36 cellular contexts compared by ENCODE assay signal in genomic region chr7:142085428-142085827, GRCh38. TPM values are rescaled to one million over a fixed set of nuclear protein-coding genes. Genes with fewer than 3 reads are reported as not detected.
"Had no signal": no experiment of that assay in that cellular context is flagged by ENCODE, and none has a peak within 500 bp of the region (broad histone marks: within the 10 kb centered on the region; RNA-seq: fewer than 3 reads in every experiment).

No MANE protein-coding gene starts in this region.

- H3K27ac Mint-ChIP-seq: activated B cell treated with CpG ODN at 0.5 μM for 24 hours; activated CD4-positive, alpha-beta memory T cell treated with anti-CD3 and anti-CD28 coated beads for 36 hours; activated CD4-positive, alpha-beta T cell treated with anti-CD3 and anti-CD28 coated beads, Interleukin-2, amount 10 ng/mL, durations not matched to agents 24 days and 14 days; activated CD8-positive, alpha-beta T cell treated with anti-CD3 and anti-CD28 coated beads for 36 hours; activated naive CD4-positive, alpha-beta T cell treated with anti-CD3 and anti-CD28 coated beads for 36 hours; activated naive CD4-positive, alpha-beta T cell treated with anti-CD3 and anti-CD28 coated beads, Interleukin-2, amount 50 U/mL, for 72 hours; activated naive CD8-positive, alpha-beta T cell treated with anti-CD3 and anti-CD28 coated beads for 36 hours; activated T-cell treated with anti-CD3 and anti-CD28 coated beads, Interleukin-2, amount 50 U/mL, for 72 hours; activated T-helper 1 cell treated with anti-CD3 and anti-CD28 coated beads, Interleukin-12 subunit alpha, Interleukin-12 subunit beta, Interleukin-2, Interleukin-4 antibody, amounts not matched to agents 30 ng/mL and 10 ng/mL and 1 ng/mL, durations not matched to agents 14 hours and 24 hours and 36 hours; activated T-helper 17 cell treated with anti-CD3 and anti-CD28 coated beads, Interleukin-2, amount 50 U/mL, for 72 hours; T-helper 1 cell treated with Interleukin-12 subunit alpha and Interleukin-12 subunit beta and Interleukin-4 antibody, amounts not matched to agents 30 μg/mL and 1 μg/mL, for 36 hours; T-helper 2 cell treated with Interferon-gamma antibody and Interleukin-4, amounts not matched to agents 5 μg/mL and 100 μg/mL, for 36 hours had no signal

- H3K27me3 Mint-ChIP-seq: activated B cell treated with CpG ODN at 0.5 μM for 24 hours; activated CD4-positive, alpha-beta T cell treated with anti-CD3 and anti-CD28 coated beads, Interleukin-2, amount 10 ng/mL, durations not matched to agents 24 days and 14 days; activated CD8-positive, alpha-beta T cell treated with anti-CD3 and anti-CD28 coated beads for 36 hours; activated naive CD8-positive, alpha-beta T cell treated with anti-CD3 and anti-CD28 coated beads for 36 hours had no signal

- H3K4me1 Mint-ChIP-seq: activated B cell treated with CpG ODN at 0.5 μM for 24 hours; activated CD4-positive, alpha-beta T cell treated with anti-CD3 and anti-CD28 coated beads, Interleukin-2, amount 10 ng/mL, durations not matched to agents 24 days and 14 days; activated naive CD8-positive, alpha-beta T cell treated with anti-CD3 and anti-CD28 coated beads for 36 hours; activated T-helper 17 cell treated with anti-CD3 and anti-CD28 coated beads, Interleukin-2, amount 50 U/mL, for 72 hours had no signal

- H3K36me3 Mint-ChIP-seq: activated CD4-positive, alpha-beta memory T cell treated with anti-CD3 and anti-CD28 coated beads for 36 hours; activated naive CD4-positive, alpha-beta T cell treated with anti-CD3 and anti-CD28 coated beads, Interleukin-2, amount 50 U/mL, for 72 hours; activated naive CD8-positive, alpha-beta T cell treated with anti-CD3 and anti-CD28 coated beads for 36 hours had no signal

- H3K4me3 Mint-ChIP-seq: activated B cell treated with CpG ODN at 0.5 μM for 24 hours; activated CD4-positive, alpha-beta memory T cell treated with anti-CD3 and anti-CD28 coated beads for 36 hours; activated CD4-positive, alpha-beta T cell treated with anti-CD3 and anti-CD28 coated beads, Interleukin-2, amount 10 ng/mL, durations not matched to agents 24 days and 14 days; activated CD8-positive, alpha-beta T cell treated with anti-CD3 and anti-CD28 coated beads for 36 hours; activated naive CD4-positive, alpha-beta T cell treated with anti-CD3 and anti-CD28 coated beads for 36 hours; activated naive CD8-positive, alpha-beta T cell treated with anti-CD3 and anti-CD28 coated beads for 36 hours; activated T-cell treated with anti-CD3 and anti-CD28 coated beads, Interleukin-2, amount 50 U/mL, for 4 hours; activated T-cell treated with anti-CD3 and anti-CD28 coated beads, Interleukin-2, amount 50 U/mL, for 72 hours; activated T-helper 1 cell treated with anti-CD3 and anti-CD28 coated beads, Interleukin-12 subunit alpha, Interleukin-12 subunit beta, Interleukin-2, Interleukin-4 antibody, amounts not matched to agents 30 ng/mL and 10 ng/mL and 1 ng/mL, durations not matched to agents 14 hours and 24 hours and 36 hours; activated T-helper 17 cell treated with anti-CD3 and anti-CD28 coated beads, Interleukin-2, amount 50 U/mL, for 72 hours; T-helper 1 cell treated with Interleukin-12 subunit alpha and Interleukin-12 subunit beta and Interleukin-4 antibody, amounts not matched to agents 30 μg/mL and 1 μg/mL, for 36 hours; T-helper 2 cell treated with Interferon-gamma antibody and Interleukin-4, amounts not matched to agents 5 μg/mL and 100 μg/mL, for 36 hours had no signal

- H3K9me3 Mint-ChIP-seq: activated B cell treated with CpG ODN at 0.5 μM for 24 hours; activated CD4-positive, alpha-beta memory T cell treated with anti-CD3 and anti-CD28 coated beads for 36 hours; activated CD4-positive, alpha-beta T cell treated with anti-CD3 and anti-CD28 coated beads, Interleukin-2, amount 10 ng/mL, durations not matched to agents 24 days and 14 days; activated CD8-positive, alpha-beta T cell treated with anti-CD3 and anti-CD28 coated beads for 36 hours; activated naive CD4-positive, alpha-beta T cell treated with anti-CD3 and anti-CD28 coated beads for 36 hours; activated naive CD4-positive, alpha-beta T cell treated with anti-CD3 and anti-CD28 coated beads, Interleukin-2, amount 50 U/mL, for 72 hours; activated naive CD8-positive, alpha-beta T cell treated with anti-CD3 and anti-CD28 coated beads for 36 hours; activated T-cell treated with anti-CD3 and anti-CD28 coated beads, Interleukin-2, amount 50 U/mL, for 4 hours; activated T-helper 1 cell treated with anti-CD3 and anti-CD28 coated beads, Interleukin-12 subunit alpha, Interleukin-12 subunit beta, Interleukin-2, Interleukin-4 antibody, amounts not matched to agents 30 ng/mL and 10 ng/mL and 1 ng/mL, durations not matched to agents 14 hours and 24 hours and 36 hours; activated T-helper 17 cell treated with anti-CD3 and anti-CD28 coated beads, Interleukin-2, amount 50 U/mL, for 72 hours; T-helper 1 cell treated with Interleukin-12 subunit alpha and Interleukin-12 subunit beta and Interleukin-4 antibody, amounts not matched to agents 30 μg/mL and 1 μg/mL, for 36 hours; T-helper 2 cell treated with Interferon-gamma antibody and Interleukin-4, amounts not matched to agents 5 μg/mL and 100 μg/mL, for 36 hours had no signal

- ATAC-seq: activated CD8-positive, alpha-beta T cell treated with anti-CD3 and anti-CD28 coated beads for 36 hours; activated naive CD4-positive, alpha-beta T cell treated with anti-CD3 and anti-CD28 coated beads, Interleukin-2, amount 50 U/mL, for 72 hours; activated T-cell treated with anti-CD3 and anti-CD28 coated beads, Interleukin-2, amount 50 U/mL, for 4 hours; activated T-cell treated with anti-CD3 and anti-CD28 coated beads, Interleukin-2, amount 50 U/mL, for 72 hours; activated T-helper 17 cell treated with anti-CD3 and anti-CD28 coated beads, Interleukin-2, amount 50 U/mL, for 72 hours; body of pancreas had no signal

- H3K9me3 ChIP-seq: adrenal gland, body of pancreas, breast epithelium had no signal

- H3K4me1 ChIP-seq: adrenal gland, breast epithelium had no signal

- DNase-seq: activated B cell treated with CpG ODN at 0.5 μM for 24 hours; activated CD4-positive, alpha-beta memory T cell treated with anti-CD3 and anti-CD28 coated beads for 36 hours; activated CD4-positive, alpha-beta T cell treated with anti-CD3 and anti-CD28 coated beads for 4 hours; activated CD4-positive, alpha-beta T cell treated with anti-CD3 and anti-CD28 coated beads, Interleukin-2, amount 10 ng/mL, durations not matched to agents 24 days and 14 days; activated CD4-positive, alpha-beta T cell treated with anti-CD3 and anti-CD28 coated beads, Interleukin-2, amount 50 U/mL, for 1 hour; activated CD4-positive, alpha-beta T cell treated with anti-CD3 and anti-CD28 coated beads, Interleukin-2, amount 50 U/mL, for 4 hours; activated CD4-positive, CD25-positive, alpha-beta regulatory T cell treated with anti-CD3 and anti-CD28 coated beads, Interleukin-2, amount 50 U/mL, for 72 hours; activated CD8-positive, alpha-beta memory T cell treated with anti-CD3 and anti-CD28 coated beads, Interleukin-2, amount 50 U/mL, for 4 hours; activated CD8-positive, alpha-beta T cell treated with anti-CD3 and anti-CD28 coated beads for 36 hours; activated effector memory CD4-positive, alpha-beta T cell treated with anti-CD3 and anti-CD28 coated beads, Interleukin-2, amount 50 U/mL, for 16 hours; activated gamma-delta T cell treated with Interleukin-2 at 50 U/mL for 16 hours; activated naive CD4-positive, alpha-beta T cell; activated naive CD4-positive, alpha-beta T cell treated with anti-CD3 and anti-CD28 coated beads for 36 hours; activated naive CD4-positive, alpha-beta T cell treated with anti-CD3 and anti-CD28 coated beads, Interleukin-2, amount 50 U/mL, for 16 hours; activated naive CD8-positive, alpha-beta T cell treated with anti-CD3 and anti-CD28 coated beads for 36 hours; activated T-cell treated with anti-CD3 and anti-CD28 coated beads for 4 hours; activated T-cell treated with anti-CD3 and anti-CD28 coated beads, Interleukin-2, amount 50 U/mL, for 1 hour; activated T-cell treated with anti-CD3 and anti-CD28 coated beads, Interleukin-2, amount 50 U/mL, for 4 hours; activated T-cell treated with anti-CD3 and anti-CD28 coated beads, Interleukin-2, amount 50 U/mL, for 72 hours; adrenal gland; amniotic stem cell; body of pancreas; brain microvascular endothelial cell; central memory CD4-positive, alpha-beta T cell; T-helper 2 cell; T-helper 9 cell had no signal

- H3K27me3 ChIP-seq: adrenal gland, body of pancreas, brain microvascular endothelial cell, breast epithelium had no signal

- H3K4me3 ChIP-seq: adrenal gland, body of pancreas, breast epithelium had no signal

- FAIRE-seq: astrocyte, TTC549 had no signal

- H3K36me3 ChIP-seq: adrenal gland, brain microvascular endothelial cell, breast epithelium had no signal

- H3K27ac ChIP-seq: adrenal gland, body of pancreas, brain microvascular endothelial cell, breast epithelium, VCaP had no signal

RNA-seq across cellular contexts. Expression of gene MGAM2, which starts 26.1 kb away (rescaled TPM):
- total RNA-seq: activated B cell treated with CpG ODN at 0.5 μM for 24 hours; activated CD4-positive, alpha-beta memory T cell treated with anti-CD3 and anti-CD28 coated beads for 36 hours; activated CD4-positive, alpha-beta T cell treated with anti-CD3 and anti-CD28 coated beads, Interleukin-2, amount 10 ng/mL, durations not matched to agents 24 days and 14 days; activated CD8-positive, alpha-beta memory T cell treated with anti-CD3 and anti-CD28 coated beads for 36 hours; activated CD8-positive, alpha-beta T cell treated with anti-CD3 and anti-CD28 coated beads for 36 hours; activated naive CD4-positive, alpha-beta T cell treated with anti-CD3 and anti-CD28 coated beads for 36 hours; activated naive CD4-positive, alpha-beta T cell treated with anti-CD3 and anti-CD28 coated beads, Interleukin-2, amount 50 U/mL, for 72 hours; activated naive CD8-positive, alpha-beta T cell treated with anti-CD3 and anti-CD28 coated beads for 36 hours; activated T-cell treated with anti-CD3 and anti-CD28 coated beads, Interleukin-2, amount 50 U/mL, for 4 hours; activated T-helper 1 cell treated with anti-CD3 and anti-CD28 coated beads, Interleukin-12 subunit alpha, Interleukin-12 subunit beta, Interleukin-2, Interleukin-4 antibody, amounts not matched to agents 30 ng/mL and 10 ng/mL and 1 ng/mL, durations not matched to agents 14 hours and 24 hours and 36 hours; adrenal gland had no signal
